25 cellular contexts compared by ENCODE assay signal in genomic region chr12:132481771-132482745, GRCh38. TPM values are rescaled to one million over a fixed set of nuclear protein-coding genes. Genes with fewer than 3 reads are reported as not detected.
DNase-seq lines count a peak whose midpoint lies in the region; ATAC-seq and TF ChIP-seq lines count a peak whose summit lies in the region.
"Had no signal": no experiment of that assay in that cellular context is flagged by ENCODE, and none has a peak within 500 bp of the region (broad histone marks: within the 10 kb centered on the region; RNA-seq: fewer than 3 reads in every experiment).

No MANE protein-coding gene starts in this region.

- H3K79me1 ChIP-seq in H9 (ENCODE audit: insufficient read depth, low read depth, low read length, poor library complexity, severe bottlenecking) = no peaks in the 10 kb centered on the region

- WGBS in heart right ventricle, 2 donors = 83 to 86% methylated on average over 31 of the region's 31 CpGs
- no CpG with 5 or more reads among the region's 31 CpGs for WGBS in H9 (ENCODE audit: extremely low coverage, insufficient read length, low lambda C conversion rate)
- WGBS in body of pancreas, 2 donors = 75 to 85% methylated on average over 23 to 31 of the region's 31 CpGs

- H2AK5ac ChIP-seq in H9 (ENCODE audit: insufficient read length, low read length) = no peak overlapping the region

- DNase-seq in Right ventricle myocardium superior = peak; percentile 47
- no peak for DNase-seq in heart right ventricle
- no peak for DNase-seq in stimulated activated effector memory CD8-positive, alpha-beta T cell treated with anti-CD3 and anti-CD28 coated beads, Interleukin-12 subunit alpha, Interleukin-12 subunit beta, amount 100 ng/mL, for 72 hours (ENCODE audit: low spot score in 2 of 2)
- DNase-seq in H9 = no peak
- DNase-seq in GM13977 (ENCODE audit: low spot score) = no peak
- no peak for DNase-seq in body of pancreas
- DNase-seq: ACHN; activated CD4-positive, alpha-beta T cell treated with anti-CD3 and anti-CD28 coated beads, Interleukin-2, amount 50 U/mL, for 48 hours; activated T-cell treated with anti-CD3 and anti-CD28 coated beads for 4 hours; amniotic stem cell; DMS79; dorsolateral prefrontal cortex; mesenchymal stem cell; NCI-H1436; NCI-H2171 treated with DMSO at 0.1 percent for 48 hours; NCI-H748 treated with DMSO at 0.1 percent for 48 hours; nephron progenitor cell; PC-9; stimulated activated naive CD4-positive, alpha-beta T cell had no signal

- H3K14ac ChIP-seq in H9 (ENCODE audit: insufficient read depth, low read length) = no peak overlapping the region; the same call in 1 of the 2 replicates

- H3K27ac ChIP-seq in heart right ventricle (no peak overlapping the region), H9 (ENCODE audit: insufficient read length, low read depth, low read length) (no peak overlapping the region), body of pancreas (no peak overlapping the region)
- H3K27ac ChIP-seq: dorsolateral prefrontal cortex, PC-9, SJSA1, VCaP had no signal

- H3K4me1 Mint-ChIP-seq in IgD-negative memory B cell (peaks cover 9 to 25% (median 20%) of the 10 kb centered on the region in 3 donors), H9 (no peaks in the 10 kb centered on the region)
- peaks cover 77% of the 10 kb centered on the region for H3K4me1 Mint-ChIP-seq in dendritic cell treated with granulocyte-macrophage colony-stimulating factor and Interleukin-4, amounts not matched to agents 40 ng/mL and 50 ng/mL, for 4 days (ENCODE audit: low read depth)
- peaks cover 31% of the 10 kb centered on the region for H3K4me1 Mint-ChIP-seq in stimulated activated effector memory CD8-positive, alpha-beta T cell treated with anti-CD3 and anti-CD28 coated beads, Interleukin-12 subunit alpha, Interleukin-12 subunit beta, amount 100 ng/mL, for 72 hours

- H3K23ac ChIP-seq in H9 (ENCODE audit: insufficient read length, low read depth, low read length) = no peak overlapping the region

- no peak overlapping the region for H3K9ac ChIP-seq in H9 (ENCODE audit: extremely low read depth, insufficient read length, low read length)

- H2BK120ac ChIP-seq in H9 (ENCODE audit: low read depth, low read length, poor library complexity, severe bottlenecking) = no peak overlapping the region

- H3K4me3 Mint-ChIP-seq in IgD-negative memory B cell = peak overlapping the region in 3 of 4 donors; percentile 57 to 72 (median 61)
- peak overlapping the region; percentile 26 for H3K4me3 Mint-ChIP-seq in dendritic cell treated with granulocyte-macrophage colony-stimulating factor and Interleukin-4, amounts not matched to agents 40 ng/mL and 50 ng/mL, for 4 days
- no peak overlapping the region for H3K4me3 Mint-ChIP-seq in stimulated activated effector memory CD8-positive, alpha-beta T cell treated with anti-CD3 and anti-CD28 coated beads, Interleukin-12 subunit alpha, Interleukin-12 subunit beta, amount 100 ng/mL, for 72 hours
- no peak overlapping the region for H3K4me3 Mint-ChIP-seq in H9
- H3K4me3 Mint-ChIP-seq: CD4-positive, alpha-beta memory T cell; nephron progenitor cell; T-helper 1 cell treated with Interleukin-12 subunit alpha and Interleukin-12 subunit beta and Interleukin-4 antibody, amounts not matched to agents 30 μg/mL and 1 μg/mL, for 36 hours had no signal

- H4K5ac ChIP-seq in H9 (ENCODE audit: insufficient read length, low read depth, low read length) = no peak overlapping the region

- no peak overlapping the region for H4K91ac ChIP-seq in H9 (ENCODE audit: insufficient read length, low read depth, low read length)

- no peak overlapping the region for H2BK5ac ChIP-seq in H9 (ENCODE audit: insufficient read length, low read length)

- no peak overlapping the region for H3K4ac ChIP-seq in H9 (ENCODE audit: low read depth, low read length)

- no peaks in the 10 kb centered on the region for H3K9me3 ChIP-seq in heart right ventricle
- H3K9me3 ChIP-seq in H9 (ENCODE audit: control insufficient read depth, low read depth, low read length) = no peaks in the 10 kb centered on the region
- no peaks in the 10 kb centered on the region for H3K9me3 ChIP-seq in body of pancreas
- H3K9me3 ChIP-seq: SJSA1 had no signal

- H3K36me3 ChIP-seq in heart right ventricle = no peaks in the 10 kb centered on the region
- H3K36me3 ChIP-seq in body of pancreas (replicated peaks in 1 of 2; ENCODE audit: insufficient read depth in 1 of 2, low read depth in 2 of 2) = no peaks in the 10 kb centered on the region
- H3K36me3 ChIP-seq: SJSA1 had no signal

- TF ChIP-seq CTCF in heart right ventricle (IDR thresholded peaks at IDR 0.05) (no peak), H9 (conservative IDR thresholded peaks at IDR 0.05) (no peak), GM13977 (IDR thresholded peaks at IDR 0.05; ENCODE audit: extremely low read depth, insufficient read depth, missing control alignments) (no peak), body of pancreas (IDR thresholded peaks at IDR 0.05) (no peak)

- H3K27me3 Mint-ChIP-seq in IgD-negative memory B cell (peaks cover 8% of the 10 kb centered on the region), H9 (ENCODE audit: low read depth) (peaks cover 97% of the 10 kb centered on the region)
- peaks cover 36% of the 10 kb centered on the region for H3K27me3 Mint-ChIP-seq in dendritic cell treated with granulocyte-macrophage colony-stimulating factor and Interleukin-4, amounts not matched to agents 40 ng/mL and 50 ng/mL, for 4 days
- H3K27me3 Mint-ChIP-seq: CD4-positive, alpha-beta memory T cell had no signal

- no peak overlapping the region for H3K4me2 ChIP-seq in H9 (ENCODE audit: insufficient read depth, insufficient read length, low read length)
- H3K4me2 ChIP-seq: PC-9 had no signal

- no peak overlapping the region for H3T11ph ChIP-seq in H9 (ENCODE audit: low read length)

- H3K27ac Mint-ChIP-seq in IgD-negative memory B cell = peak overlapping the region; percentile 69 to 83 (median 81)
- peak overlapping the region; percentile 85 for H3K27ac Mint-ChIP-seq in dendritic cell treated with granulocyte-macrophage colony-stimulating factor and Interleukin-4, amounts not matched to agents 40 ng/mL and 50 ng/mL, for 4 days
- H3K27ac Mint-ChIP-seq in stimulated activated effector memory CD8-positive, alpha-beta T cell treated with anti-CD3 and anti-CD28 coated beads, Interleukin-12 subunit alpha, Interleukin-12 subunit beta, amount 100 ng/mL, for 72 hours = peak overlapping the region; percentile 27
- no peak overlapping the region; a peak in 1 of 7 replicates for H3K27ac Mint-ChIP-seq in H9
- H3K27ac Mint-ChIP-seq: nephron progenitor cell; T-helper 1 cell treated with Interleukin-12 subunit alpha and Interleukin-12 subunit beta and Interleukin-4 antibody, amounts not matched to agents 30 μg/mL and 1 μg/mL, for 36 hours had no signal

- H2BK12ac ChIP-seq in H9 (ENCODE audit: insufficient read length, low read depth, low read length) = no peak overlapping the region

- H3K23me2 ChIP-seq in H9 (ENCODE audit: insufficient read length, low read depth, low read length, poor library complexity, severe bottlenecking) = no peaks in the 10 kb centered on the region

- no peak for TF ChIP-seq POLR2A in body of pancreas (IDR thresholded peaks at IDR 0.05)

- in situ Hi-C loops in GM13977 (cut with MboI; ENCODE audit: low pct_unique_long_range_greater_than_20kb, low sequenced_read_pairs, unreplicated experiment) = no loop called here

- H3K9me3 Mint-ChIP-seq in IgD-negative memory B cell (no peaks in the 10 kb centered on the region), H9 (0 out of 5 replicates have a peak, but pooled peaks cover 0 to 2% of the 10 kb centered on the region in 2 experiments)
- no peaks in the 10 kb centered on the region for H3K9me3 Mint-ChIP-seq in dendritic cell treated with granulocyte-macrophage colony-stimulating factor and Interleukin-4, amounts not matched to agents 40 ng/mL and 50 ng/mL, for 4 days
- no peaks in the 10 kb centered on the region for H3K9me3 Mint-ChIP-seq in stimulated activated effector memory CD8-positive, alpha-beta T cell treated with anti-CD3 and anti-CD28 coated beads, Interleukin-12 subunit alpha, Interleukin-12 subunit beta, amount 100 ng/mL, for 72 hours
- H3K9me3 Mint-ChIP-seq: CD4-positive, alpha-beta memory T cell; nephron progenitor cell; T-helper 1 cell treated with Interleukin-12 subunit alpha and Interleukin-12 subunit beta and Interleukin-4 antibody, amounts not matched to agents 30 μg/mL and 1 μg/mL, for 36 hours had no signal

- H3K4me1 ChIP-seq in heart right ventricle = peaks cover 0 to 5% (median 0%) of the 10 kb centered on the region in 9 donors
- no peaks in the 10 kb centered on the region for H3K4me1 ChIP-seq in H9 (ENCODE audit: insufficient read depth, low read length)
- no peaks in the 10 kb centered on the region for H3K4me1 ChIP-seq in body of pancreas
- H3K4me1 ChIP-seq: SJSA1 had no signal

- H2AFZ ChIP-seq in H9 (ENCODE audit: low read length) = no peak overlapping the region
- H2AFZ ChIP-seq: PC-9 had no signal

- no peaks in the 10 kb centered on the region for H3K79me2 ChIP-seq in H9 (ENCODE audit: insufficient read depth, low read length)

- H3K4me3 ChIP-seq in heart right ventricle (no peak overlapping the region), body of pancreas (no peak overlapping the region)
- H3K4me3 ChIP-seq: dorsolateral prefrontal cortex, PC-9, SJSA1 had no signal

- no peaks in the 10 kb centered on the region for H4K20me1 ChIP-seq in H9 (ENCODE audit: control insufficient read depth, insufficient read depth, insufficient read length)

- H2BK15ac ChIP-seq in H9 (ENCODE audit: low read depth, low read length) = no peak overlapping the region

- no peak overlapping the region for H3K18ac ChIP-seq in H9 (ENCODE audit: insufficient read length, low read depth, low read length)

- peaks cover 0 to 39% (median 14%) of the 10 kb centered on the region in 7 donors for H3K27me3 ChIP-seq in heart right ventricle
- H3K27me3 ChIP-seq in H9 (ENCODE audit: insufficient read depth, low read length) = peaks cover 28% of the 10 kb centered on the region; the same call in 1 of the 2 replicates
- H3K27me3 ChIP-seq in body of pancreas = no peaks in the 10 kb centered on the region
- H3K27me3 ChIP-seq: dorsolateral prefrontal cortex, SJSA1 had no signal

- H3K36me3 Mint-ChIP-seq in IgD-negative memory B cell (no peaks in the 10 kb centered on the region), H9 (ENCODE audit: insufficient read depth in 1 of 3, low read depth in 3 of 3) (no peaks in the 10 kb centered on the region)
- no peaks in the 10 kb centered on the region for H3K36me3 Mint-ChIP-seq in dendritic cell treated with granulocyte-macrophage colony-stimulating factor and Interleukin-4, amounts not matched to agents 40 ng/mL and 50 ng/mL, for 4 days (ENCODE audit: low read depth)
- no peaks in the 10 kb centered on the region for H3K36me3 Mint-ChIP-seq in stimulated activated effector memory CD8-positive, alpha-beta T cell treated with anti-CD3 and anti-CD28 coated beads, Interleukin-12 subunit alpha, Interleukin-12 subunit beta, amount 100 ng/mL, for 72 hours
- H3K36me3 Mint-ChIP-seq: CD4-positive, alpha-beta memory T cell had no signal

- no peak for ATAC-seq in Right ventricle myocardium superior (ENCODE audit: poor library complexity)
- ATAC-seq in heart right ventricle = no peak
- ATAC-seq in stimulated activated effector memory CD8-positive, alpha-beta T cell treated with anti-CD3 and anti-CD28 coated beads, Interleukin-12 subunit alpha, Interleukin-12 subunit beta, amount 100 ng/mL, for 72 hours = peak; percentile 37
- no peak for ATAC-seq in body of pancreas

- intact Hi-C loops in Right ventricle myocardium superior (cut with DNase I) (no loop called here), heart right ventricle (cut with DNase I) (loop anchor here in 1 of 10 donors (10.0 kb wide), 1 partner anchor 113 kb away; no protein-coding TSS in a partner anchor), body of pancreas (cut with DNase I) (loop anchor here (10.0 kb wide), 1 partner anchor 47 kb away; no protein-coding TSS in a partner anchor)
- intact Hi-C loops in dendritic cell treated with granulocyte-macrophage colony-stimulating factor and Interleukin-4, amounts not matched to agents 40 ng/mL and 50 ng/mL, for 4 days (cut with micrococcal nuclease) = no loop called here

- H2BK20ac ChIP-seq in H9 (ENCODE audit: low read depth, low read length, poor library complexity, severe bottlenecking) = no peak overlapping the region

- H4K8ac ChIP-seq in H9 (replicated peaks; ENCODE audit: insufficient read length, low read depth, low read length) = no peak overlapping the region

- no peak overlapping the region for H3K56ac ChIP-seq in H9 (ENCODE audit: insufficient read length, low read depth, low read length)

RNA-seq across cellular contexts. Expression of gene FBRSL1, which starts 7.9 kb away (rescaled TPM):
- total RNA-seq in Right ventricle myocardium superior (58.6 TPM), heart right ventricle (10 to 100 TPM; 42.3 to 90.6 (median 48.0) TPM), H9 (2021) (90.8 and 92.3 TPM in 2 replicates), body of pancreas (10 to 100 TPM; 29.8 to 50.1 TPM)
- polyA plus RNA-seq in heart right ventricle (10 to 100 TPM; 28.1 to 39.9 TPM), IgD-negative memory B cell (6.8 TPM)

Comparison
In these comparisons a context has a peak if more than half of its experiments do, and no peak if none do; other contexts are left out.
1. H3K27ac Mint-ChIP-seq: peak in IgD-negative memory B cell (3 of 3), dendritic cell treated with granulocyte-macrophage colony-stimulating factor and Interleukin-4, amounts not matched to agents 40 ng/mL and 50 ng/mL, for 4 days (single experiment) and stimulated activated effector memory CD8-positive, alpha-beta T cell treated with anti-CD3 and anti-CD28 coated beads, Interleukin-12 subunit alpha, Interleukin-12 subunit beta, amount 100 ng/mL, for 72 hours (single experiment); none in H9 (0 of 3).
2. H3K4me3 Mint-ChIP-seq: peak in IgD-negative memory B cell (3 of 4) and dendritic cell treated with granulocyte-macrophage colony-stimulating factor and Interleukin-4, amounts not matched to agents 40 ng/mL and 50 ng/mL, for 4 days (single experiment); none in stimulated activated effector memory CD8-positive, alpha-beta T cell treated with anti-CD3 and anti-CD28 coated beads, Interleukin-12 subunit alpha, Interleukin-12 subunit beta, amount 100 ng/mL, for 72 hours (single experiment) and H9 (0 of 2).